Comparison of ENCODE assay signal across 9 cellular contexts in genomic region chr20:58652606-58653303, GRCh38. TPM values are rescaled to one million over a fixed set of nuclear protein-coding genes. Genes with fewer than 3 reads are reported as not detected.
A peak's percentile ranks its signal among the peaks of the same experiment; 100 is the strongest.
DNase-seq lines count a peak whose midpoint lies in the region; ATAC-seq and TF ChIP-seq lines count a peak whose summit lies in the region.
"Had no signal": no experiment of that assay in that cellular context is flagged by ENCODE, and none has a peak within 500 bp of the region (broad histone marks: within the 10 kb centered on the region; RNA-seq: fewer than 3 reads in every experiment).

No MANE protein-coding gene starts in this region.

- intact Hi-C loops in left ventricle myocardium inferior (cut with micrococcal nuclease) (loop anchor here (5.0 kb wide), 1 partner anchor 420 kb away; no protein-coding TSS in a partner anchor), left cardiac atrium (cut with DNase I) (loop anchor here in 1 of 2 donors (5.0 to 10.0 kb wide), 2 partner anchors 182 to 415 kb away; no protein-coding TSS in a partner anchor), breast epithelium (cut with DNase I; ENCODE audit: low total_unique reads) (no loop called here)

- H3K27me3 ChIP-seq in left ventricle myocardium inferior (ENCODE audit: low read depth) = no peaks in the 10 kb centered on the region
- H3K27me3 ChIP-seq in breast epithelium = no peaks in the 10 kb centered on the region
- no peaks in the 10 kb centered on the region for H3K27me3 ChIP-seq in muscle layer of duodenum (ENCODE audit: low read depth, low read length)

- TF ChIP-seq CTCF in left ventricle myocardium inferior (IDR thresholded peaks at IDR 0.05; ENCODE audit: borderline replicate concordance) (no peak), breast epithelium (IDR thresholded peaks at IDR 0.05) (no peak)

- H3K9me3 ChIP-seq in left ventricle myocardium inferior (replicated peaks) (no peaks in the 10 kb centered on the region), breast epithelium (no peaks in the 10 kb centered on the region), muscle layer of duodenum (ENCODE audit: control insufficient read depth in 1 of 2, low read length in 2 of 2) (no peaks in the 10 kb centered on the region)
- H3K9me3 ChIP-seq: mucosa of descending colon had no signal

- H3K36me3 ChIP-seq in left ventricle myocardium inferior (no peaks in the 10 kb centered on the region), breast epithelium (no peaks in the 10 kb centered on the region), muscle layer of duodenum (ENCODE audit: control insufficient read depth in 1 of 2, insufficient read depth in 2 of 2, low read length in 2 of 2) (no peaks in the 10 kb centered on the region)

- peak overlapping the region; percentile 97 for H3K27ac ChIP-seq in left ventricle myocardium inferior (replicated peaks)
- peak overlapping the region; percentile 92 to 95 for H3K27ac ChIP-seq in breast epithelium
- peak overlapping the region; percentile 96 for H3K27ac ChIP-seq in muscle layer of duodenum (ENCODE audit: low read length)

- DNase-seq in left ventricle myocardium inferior (no peak), left cardiac atrium (no peak), M059J (ENCODE audit: low read depth) (peak; percentile 40), breast epithelium (ENCODE audit: low spot score in 2 of 2) (no peak), SW480 (ENCODE audit: low spot score) (no peak), NCI-H1436 treated with DMSO at 0.1 percent for 48 hours (lab: John Stamatoyannopoulos, UW) (no peak), UCSD-AML1 (lab: John Stamatoyannopoulos, UW; ENCODE audit: unreplicated experiment) (no peak)

- H3K4me3 ChIP-seq in left ventricle myocardium inferior (peak overlapping the region; percentile 85), breast epithelium (peak overlapping the region; percentile 81 to 98 (median 97)), muscle layer of duodenum (ENCODE audit: low read depth in 1 of 2, low read length in 2 of 2) (peak overlapping the region; percentile 93 to 95)

- H3K4me1 ChIP-seq in left ventricle myocardium inferior = peaks cover 77% of the 10 kb centered on the region
- H3K4me1 ChIP-seq in breast epithelium = no peaks in the 10 kb centered on the region
- H3K4me1 ChIP-seq in muscle layer of duodenum (ENCODE audit: control insufficient read depth in 1 of 2, insufficient read depth in 2 of 2, low read length in 2 of 2) = peaks cover under 1 to 53% of the 10 kb centered on the region in 2 donors

- TF ChIP-seq POLR2A in breast epithelium (IDR thresholded peaks at IDR 0.05) = no peak

- no peak for ATAC-seq in left cardiac atrium

RNA-seq across cellular contexts. Expression of gene STX16, which starts 1.7 kb away (rescaled TPM):
- total RNA-seq in left ventricle myocardium inferior (28.0 TPM), left cardiac atrium (10 to 100 TPM; 22.8 to 32.0 TPM), breast epithelium (10 to 100 TPM; 54.4 to 76.5 (median 74.4) TPM)
- total RNA-seq in M059J (2014; rRNA removed; shearing (Covaris generic)) = 8.4 and 24.6 TPM in 2 replicates

RNA-seq across cellular contexts. Expression of gene NPEPL1, which starts 39.8 kb away (rescaled TPM):
- 33.6 TPM for total RNA-seq in left ventricle myocardium inferior
- 10 to 100 TPM; 19.7 to 20.0 TPM for total RNA-seq in left cardiac atrium
- total RNA-seq in M059J (2014; rRNA removed; shearing (Covaris generic)) = 13.3 and 14.1 TPM in 2 replicates
- 10 to 100 TPM; 26.8 to 35.7 (median 30.8) TPM for total RNA-seq in breast epithelium
